In genomic region chr20:5788385-5788895, GRCh38 we compare ENCODE assay signal across 8 cellular contexts. TPM values are rescaled to one million over a fixed set of nuclear protein-coding genes. Genes with fewer than 3 reads are reported as not detected.
DNase-seq lines count a peak whose midpoint lies in the region; ATAC-seq and TF ChIP-seq lines count a peak whose summit lies in the region.

No MANE protein-coding gene starts in this region.

- H3K9me3 ChIP-seq in right cardiac atrium (ENCODE audit: control insufficient read depth, low read length): no peaks in the 10 kb centered on the region

- no peaks in the 10 kb centered on the region for H3K27me3 Mint-ChIP-seq in T-helper 1 cell treated with Interleukin-12 subunit alpha and Interleukin-12 subunit beta and Interleukin-4 antibody, amounts not matched to agents 30 μg/mL and 1 μg/mL, for 36 hours (ENCODE audit: low read depth)

- no peaks in the 10 kb centered on the region for H3K9me3 Mint-ChIP-seq in T-helper 1 cell treated with Interleukin-12 subunit alpha and Interleukin-12 subunit beta and Interleukin-4 antibody, amounts not matched to agents 30 μg/mL and 1 μg/mL, for 36 hours

- intact Hi-C loops in right cardiac atrium (cut with DNase I) (loop anchor here (2.0 to 10.0 kb wide), 3 partner anchors 214 to 260 kb away; no protein-coding TSS in a partner anchor), sciatic nerve (cut with DNase I) (loop anchor here (10.0 kb wide), 1 partner anchor 254 kb away; no protein-coding TSS in a partner anchor)

- DNase-seq in NCI-H1930 (lab: John Stamatoyannopoulos, UW) (peak; percentile 66 to 83), amygdala (lab: John Stamatoyannopoulos, UW) (peak in 46 of 56 donors; percentile 1 to 88 (median 36)), right cardiac atrium (peak; percentile 70 to 89 (median 73)), sciatic nerve (ENCODE audit: low spot score) (peak; percentile 78)

- no peaks in the 10 kb centered on the region for H3K4me1 Mint-ChIP-seq in T-helper 1 cell treated with Interleukin-12 subunit alpha and Interleukin-12 subunit beta and Interleukin-4 antibody, amounts not matched to agents 30 μg/mL and 1 μg/mL, for 36 hours (ENCODE audit: low read depth)

- H3K4me3 Mint-ChIP-seq in T-helper 1 cell treated with Interleukin-12 subunit alpha and Interleukin-12 subunit beta and Interleukin-4 antibody, amounts not matched to agents 30 μg/mL and 1 μg/mL, for 36 hours: no peak overlapping the region

- ATAC-seq in HG02943 (IDR thresholded peaks at IDR 0.05; ENCODE audit: low read depth, unreplicated experiment) (peak; percentile 89), right cardiac atrium (peak; percentile 91 to 93), sciatic nerve (peak; percentile 95), GM19324 (IDR thresholded peaks at IDR 0.05; ENCODE audit: low FRiP score, unreplicated experiment) (no peak)

- H3K4me3 ChIP-seq in right cardiac atrium (ENCODE audit: low read length): no peak overlapping the region

- peak overlapping the region; percentile 29 for H3K27ac Mint-ChIP-seq in T-helper 1 cell treated with Interleukin-12 subunit alpha and Interleukin-12 subunit beta and Interleukin-4 antibody, amounts not matched to agents 30 μg/mL and 1 μg/mL, for 36 hours

- no peaks in the 10 kb centered on the region for H3K27me3 ChIP-seq in right cardiac atrium (ENCODE audit: control insufficient read depth, insufficient read depth)

- H3K36me3 Mint-ChIP-seq in T-helper 1 cell treated with Interleukin-12 subunit alpha and Interleukin-12 subunit beta and Interleukin-4 antibody, amounts not matched to agents 30 μg/mL and 1 μg/mL, for 36 hours (ENCODE audit: low read depth): no peaks in the 10 kb centered on the region

- peaks cover 4% of the 10 kb centered on the region for H3K4me1 ChIP-seq in right cardiac atrium (ENCODE audit: control insufficient read depth, insufficient read depth, low read length)

- TF ChIP-seq CTCF in GM12873 (IDR thresholded peaks at IDR 0.05; ENCODE audit: insufficient read depth, low read depth, low read length, missing control alignments): peak; percentile 77

- H3K27ac ChIP-seq in right cardiac atrium (ENCODE audit: low read length): no peak overlapping the region

- WGBS in right cardiac atrium: under 1% methylated on average over 3 of the region's 3 CpGs

RNA-seq across cellular contexts. Expression of gene SHLD1, which starts 38.2 kb away (rescaled TPM):
- 10 to 100 TPM in 3 of 4 donors, 1 to 10 TPM in 1; 8.4 to 13.6 (median 11.9) TPM for total RNA-seq in right cardiac atrium
- 13.7 TPM for polyA plus RNA-seq in right cardiac atrium
- 6.1 TPM for total RNA-seq in sciatic nerve
